In genomic region chr19:10870955-10871603, GRCh38 we compare ENCODE assay signal across 8 cellular contexts. TPM values are rescaled to one million over a fixed set of nuclear protein-coding genes. Genes with fewer than 3 reads are reported as not detected.
A peak's percentile ranks its signal among the peaks of the same experiment; 100 is the strongest.
DNase-seq lines count a peak whose midpoint lies in the region; ATAC-seq and TF ChIP-seq lines count a peak whose summit lies in the region.

Gene CARM1 (plus strand): TSS chr19:10871553. CDS start chr19:10871703, 150 bp downstream.

- WGBS in SK-N-SH (ENCODE audit: low lambda C conversion rate), result 1% methylated on average over 15 of the region's 99 CpGs
- WGBS in suprapubic skin, result 0% methylated on average over 1 of the region's 99 CpGs

- H3K9me3 ChIP-seq in SK-N-SH (no peaks in the 10 kb centered on the region), suprapubic skin (no peaks in the 10 kb centered on the region)

- peaks cover 6% of the 10 kb centered on the region; the same call in 1 of the 2 replicates for H4K20me1 ChIP-seq in SK-N-SH (ENCODE audit: insufficient read depth)

- H3K36me3 ChIP-seq in SK-N-SH (replicated peaks in 1 of 2; ENCODE audit: control insufficient read depth in 1 of 2, insufficient read depth in 2 of 2, low read length in 1 of 2) (no peaks in the 10 kb centered on the region), suprapubic skin (no peaks in the 10 kb centered on the region)

- CTCF ChIA-PET in SK-N-SH (lab: Yijun Ruan, JAX), result interaction anchor here (0.5 to 3.0 kb wide), 33 partner anchors 11 to 172 kb away, joined by 3 to 49 read pairs (median 4); partner anchors contain the start of genes DNM2, QTRT1 and TMED1

- H3K27ac ChIP-seq in SK-N-SH (ENCODE audit: low read depth in 2 of 2, low read length in 1 of 2) (peak within 1 kb of the TSS; percentile 62 to 84), suprapubic skin (peak within 1 kb of the TSS; percentile 90)

- peak; percentile 99 for TF ChIP-seq CTCF in GM10266 (IDR thresholded peaks at IDR 0.05; ENCODE audit: control insufficient read depth, insufficient read depth, low read depth, missing control alignments)
- peak; percentile 39; the same call in 1 of the 2 replicates for TF ChIP-seq CTCF in SK-N-SH (IDR thresholded peaks at IDR 0.05)
- TF ChIP-seq CTCF in suprapubic skin (IDR thresholded peaks at IDR 0.05), result peak; percentile 77 to 78

- H3K9me2 ChIP-seq in SK-N-SH, result no peaks in the 10 kb centered on the region

- H3K27me3 ChIP-seq in SK-N-SH (ENCODE audit: insufficient read depth), result no peaks in the 10 kb centered on the region
- H3K27me3 ChIP-seq in suprapubic skin, result no peaks in the 10 kb centered on the region

- POLR2A ChIA-PET in SK-N-SH (lab: Yijun Ruan, JAX), result interaction anchor here (0.6 kb wide), 2 partner anchors 44 to 1286 kb away, joined by 3 to 5 read pairs; no protein-coding TSS in a partner anchor

- H3F3A ChIP-seq in SK-N-SH (replicated peaks; ENCODE audit: insufficient read depth), result peaks cover 9% of the 10 kb centered on the region

- peak within 1 kb of the TSS; percentile 88 for H3K9ac ChIP-seq in SK-N-SH

- H3K79me2 ChIP-seq in SK-N-SH (ENCODE audit: insufficient read depth), result peaks cover 44% of the 10 kb centered on the region

- TF ChIP-seq RAD21 in SK-N-SH (IDR thresholded peaks at IDR 0.05; ENCODE audit: low read length), result peak; percentile 60

- no peak for TF ChIP-seq EP300 in SK-N-SH (IDR thresholded peaks at IDR 0.05; ENCODE audit: borderline replicate concordance in 1 of 2, low read depth in 1 of 2, low read length in 1 of 2)
- TF ChIP-seq EP300 in suprapubic skin (IDR thresholded peaks at IDR 0.05), result no peak

- TF ChIP-seq POLR2A in suprapubic skin (IDR thresholded peaks at IDR 0.05), result no peak

- ATAC-seq in HG02610 (IDR thresholded peaks at IDR 0.05; ENCODE audit: unreplicated experiment), result peak; percentile 77

- peak within 1 kb of the TSS; percentile 93 for H2AFZ ChIP-seq in SK-N-SH (ENCODE audit: low read depth)

- H3K4me1 ChIP-seq in SK-N-SH (ENCODE audit: control insufficient read depth in 1 of 2, insufficient read depth in 2 of 2, low read depth in 1 of 2, low read length in 1 of 2) (peaks cover 8 to 10% of the 10 kb centered on the region in 2 experiments; a peak in 1 of 4 replicates), suprapubic skin (peaks cover 26% of the 10 kb centered on the region)

- peak; percentile 100 for DNase-seq in GM10266 (ENCODE audit: extremely low spot score)
- peak; percentile 98 for DNase-seq in NCI-H1092 (lab: John Stamatoyannopoulos, UW)
- peak; percentile 100 for DNase-seq in SK-N-SH
- DNase-seq in activated naive CD4-positive, alpha-beta T cell treated with anti-CD3 and anti-CD28 coated beads, Interleukin-2, amount 50 U/mL, for 16 hours, result peak; percentile 99
- peak; percentile 100 for DNase-seq in germinal center (ENCODE audit: low spot score)
- peak; percentile 100 for DNase-seq in occipital lobe (lab: John Stamatoyannopoulos, UW)
- peak; percentile 99 to 100 for DNase-seq in suprapubic skin (ENCODE audit: low spot score in 2 of 2)

- H3K4me2 ChIP-seq in SK-N-SH, result peak within 1 kb of the TSS; percentile 96

- peak within 1 kb of the TSS; percentile 67 to 93 for H3K4me3 ChIP-seq in SK-N-SH (ENCODE audit: low read depth in 2 of 2, low read length in 1 of 2)
- H3K4me3 ChIP-seq in suprapubic skin, result peak within 1 kb of the TSS; percentile 96

TF ChIP-seq in SK-N-SH, 30 proteins besides CTCF, POLR2A, EP300 and RAD21:
- TF ChIP-seq RFX5 (IDR thresholded peaks at IDR 0.05; ENCODE audit: low read length) (peak; percentile 38; the same call in 1 of the 2 replicates), SMC3 (IDR thresholded peaks at IDR 0.05; ENCODE audit: low read depth, low read length) (peak; percentile 53; the same call in 1 of the 2 replicates), NRF1 (IDR thresholded peaks at IDR 0.05; ENCODE audit: low read depth, low read length) (peak; percentile 34), MXI1 (IDR thresholded peaks at IDR 0.05; ENCODE audit: low read depth, low read length) (peak; percentile 82), RXRA (IDR thresholded peaks at IDR 0.05; ENCODE audit: borderline replicate concordance, low read depth) (no peak), USF1 (IDR thresholded peaks at IDR 0.05; ENCODE audit: borderline replicate concordance, low read depth) (peak; percentile 10; the same call in 1 of the 2 replicates), RCOR1 (IDR thresholded peaks at IDR 0.05; ENCODE audit: low read length) (no peak), SIN3A (IDR thresholded peaks at IDR 0.05; ENCODE audit: borderline replicate concordance, low read depth, low read length) (peak; percentile 14; the same call in 1 of the 2 replicates)

RNA-seq across cellular contexts. Expression of gene CARM1, which starts in this region (rescaled TPM):
- 38.2 and 62.2 TPM in 2 replicates for polyA plus RNA-seq in SK-N-SH (2012; rRNA removed)
- 27.2 and 45.0 TPM in 2 replicates for polyA plus RNA-seq in SK-N-SH (2012; cell fraction: cytosol; rRNA removed)
- polyA plus RNA-seq in SK-N-SH (2012; cell fraction: nucleus; rRNA removed), result 80.0 and 95.2 TPM in 2 replicates
- 22.3 TPM for total RNA-seq in occipital lobe
- total RNA-seq in suprapubic skin, result 10 to 100 TPM; 19.8 to 26.6 (median 23.2) TPM

Comparison
In these comparisons a context has a peak if more than half of its experiments do, and no peak if none do; other contexts are left out.
1. Peak in every context shown above with its lines: DNase-seq, ATAC-seq, H3K4me3 ChIP-seq and H3K27ac ChIP-seq.
2. CTCF ChIP-seq: peak in every context shown above with its lines; median percentile 99 in GM10266; 78 in suprapubic skin; 39 in SK-N-SH.